In the genomic region with DNA sequence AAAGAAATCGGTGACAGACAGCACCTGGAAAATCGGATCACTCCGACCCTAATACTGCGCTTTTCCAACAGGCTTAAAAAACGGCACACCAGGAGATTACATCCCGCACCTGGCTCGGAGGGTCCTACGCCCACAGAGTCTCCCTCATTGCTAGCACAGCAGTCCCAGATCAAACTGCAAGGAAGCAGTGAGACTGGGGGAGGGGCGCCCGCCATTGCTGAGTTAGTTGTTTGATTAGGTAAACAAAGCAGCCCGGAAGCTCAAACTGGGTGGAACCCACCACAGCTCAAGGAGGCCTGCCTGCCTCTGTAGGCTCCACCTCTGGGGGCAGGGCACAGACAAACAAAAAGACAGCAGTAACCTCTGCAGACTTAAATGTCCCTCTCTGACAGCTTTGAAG, we compare ENCODE assay signal across 1 cellular context.
TF ChIP-seq lines count a peak whose summit lies in the region.

No MANE protein-coding gene starts in this region.

TF ChIP-seq in HepG2, 621 proteins besides CTCF, POLR2A, EP300 and RAD21 (continued from another document):
- TF ChIP-seq, protein P1, sequence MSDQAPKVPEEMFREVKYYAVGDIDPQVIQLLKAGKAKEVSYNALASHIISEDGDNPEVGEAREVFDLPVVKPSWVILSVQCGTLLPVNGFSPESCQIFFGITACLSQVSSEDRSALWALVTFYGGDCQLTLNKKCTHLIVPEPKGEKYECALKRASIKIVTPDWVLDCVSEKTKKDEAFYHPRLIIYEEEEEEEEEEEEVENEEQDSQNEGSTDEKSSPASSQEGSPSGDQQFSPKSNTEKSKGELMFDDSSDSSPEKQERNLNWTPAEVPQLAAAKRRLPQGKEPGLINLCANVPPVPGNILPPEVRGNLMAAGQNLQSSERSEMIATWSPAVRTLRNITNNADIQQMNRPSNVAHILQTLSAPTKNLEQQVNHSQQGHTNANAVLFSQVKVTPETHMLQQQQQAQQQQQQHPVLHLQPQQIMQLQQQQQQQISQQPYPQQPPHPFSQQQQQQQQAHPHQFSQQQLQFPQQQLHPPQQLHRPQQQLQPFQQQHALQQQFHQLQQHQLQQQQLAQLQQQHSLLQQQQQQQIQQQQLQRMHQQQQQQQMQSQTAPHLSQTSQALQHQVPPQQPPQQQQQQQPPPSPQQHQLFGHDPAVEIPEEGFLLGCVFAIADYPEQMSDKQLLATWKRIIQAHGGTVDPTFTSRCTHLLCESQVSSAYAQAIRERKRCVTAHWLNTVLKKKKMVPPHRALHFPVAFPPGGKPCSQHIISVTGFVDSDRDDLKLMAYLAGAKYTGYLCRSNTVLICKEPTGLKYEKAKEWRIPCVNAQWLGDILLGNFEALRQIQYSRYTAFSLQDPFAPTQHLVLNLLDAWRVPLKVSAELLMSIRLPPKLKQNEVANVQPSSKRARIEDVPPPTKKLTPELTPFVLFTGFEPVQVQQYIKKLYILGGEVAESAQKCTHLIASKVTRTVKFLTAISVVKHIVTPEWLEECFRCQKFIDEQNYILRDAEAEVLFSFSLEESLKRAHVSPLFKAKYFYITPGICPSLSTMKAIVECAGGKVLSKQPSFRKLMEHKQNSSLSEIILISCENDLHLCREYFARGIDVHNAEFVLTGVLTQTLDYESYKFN (CRISPR knock-in tag; conservative IDR thresholded peaks at IDR 0.05), result peak; percentile 62
